In genomic region chr13:21671793-21672680, GRCh38 we compare ENCODE assay signal across 8 cellular contexts. TPM values are rescaled to one million over a fixed set of nuclear protein-coding genes. Genes with fewer than 3 reads are reported as not detected.
DNase-seq lines count a peak whose midpoint lies in the region; ATAC-seq and TF ChIP-seq lines count a peak whose summit lies in the region.

No MANE protein-coding gene starts in this region.

- H3K4me1 Mint-ChIP-seq in IgD-negative memory B cell (peaks cover 22 to 31% (median 22%) of the 10 kb centered on the region in 3 donors), neural progenitor cell (peaks cover 41% of the 10 kb centered on the region)

- no peak for ATAC-seq in GM21825 (IDR thresholded peaks at IDR 0.05; ENCODE audit: unreplicated experiment)
- no peak for ATAC-seq in omental fat pad (ENCODE audit: low FRiP score)

- H3K27ac Mint-ChIP-seq in IgD-negative memory B cell (peak overlapping the region in 2 of 3 donors; percentile 51 to 76), neural progenitor cell (no peak overlapping the region)

- no peaks in the 10 kb centered on the region for H3K36me3 ChIP-seq in neural progenitor cell

- H3F3A ChIP-seq in neural progenitor cell (ENCODE audit: low read depth): peaks cover 45% of the 10 kb centered on the region

- H3K4me1 ChIP-seq in neural progenitor cell: peaks cover 29% of the 10 kb centered on the region

- H2AFZ ChIP-seq in neural progenitor cell (replicated peaks): no peak overlapping the region

- H3K9me3 ChIP-seq in neural progenitor cell (ENCODE audit: low read depth): no peaks in the 10 kb centered on the region

- H3K27ac ChIP-seq in neural progenitor cell: no peak overlapping the region

- no peak overlapping the region for H3K9ac ChIP-seq in neural progenitor cell

- DNase-seq in DMS53 treated with DMSO at 0.1 percent for 48 hours (lab: John Stamatoyannopoulos, UW; ENCODE audit: unreplicated experiment): peak; percentile 65
- DNase-seq in cerebellum (ENCODE audit: low spot score): peak; percentile 41
- DNase-seq in neural progenitor cell (ENCODE audit: low spot score): peak; percentile 18
- DNase-seq in HUDEP-2 (lab: John Stamatoyannopoulos, UW; ENCODE audit: unreplicated experiment in 76 of 76): no peak
- DNase-seq in mucosa of gallbladder (ENCODE audit: low spot score): no peak
- DNase-seq in omental fat pad (ENCODE audit: low spot score): no peak

- H3K36me3 Mint-ChIP-seq in IgD-negative memory B cell (peaks cover 3% of the 10 kb centered on the region), neural progenitor cell (no peaks in the 10 kb centered on the region)

- TF ChIP-seq CTCF in neural progenitor cell (IDR thresholded peaks at IDR 0.05): no peak
- TF ChIP-seq CTCF in omental fat pad (IDR thresholded peaks at IDR 0.05): no peak

- H3K9me3 Mint-ChIP-seq in IgD-negative memory B cell: no peaks in the 10 kb centered on the region
- no peaks in the 10 kb centered on the region for H3K9me3 Mint-ChIP-seq in neural progenitor cell

- H3K4me2 ChIP-seq in neural progenitor cell: peak overlapping the region; percentile 86

- peaks cover 76% of the 10 kb centered on the region for H3K27me3 ChIP-seq in neural progenitor cell

- peaks cover 28% of the 10 kb centered on the region for H4K20me1 ChIP-seq in neural progenitor cell (ENCODE audit: low read depth)

- no peaks in the 10 kb centered on the region for H3K79me2 ChIP-seq in neural progenitor cell (ENCODE audit: low read depth)

- H3K4me3 Mint-ChIP-seq in IgD-negative memory B cell: peak overlapping the region; percentile 85 to 99 (median 96)
- peak overlapping the region; percentile 95 for H3K4me3 Mint-ChIP-seq in neural progenitor cell

- peak overlapping the region; percentile 88 for H3K4me3 ChIP-seq in neural progenitor cell

- H3K27me3 Mint-ChIP-seq in IgD-negative memory B cell: peaks cover 46% of the 10 kb centered on the region
- H3K27me3 Mint-ChIP-seq in neural progenitor cell (ENCODE audit: insufficient read depth, low read depth): peaks cover 36% of the 10 kb centered on the region

RNA-seq across cellular contexts. Expression of gene FGF9, which starts 1.2 kb away (rescaled TPM):
- 3.6 TPM for polyA plus RNA-seq in IgD-negative memory B cell
- total RNA-seq in cerebellum: 21.1 TPM
- 2.1 and 2.4 TPM in 2 replicates for total RNA-seq in neural progenitor cell (ENCODE audit: low replicate concordance)
- total RNA-seq in mucosa of gallbladder: 1.5 TPM
- 1 to 10 TPM in 2 of 4 donors, under 1 TPM in 2; 0.16 to 5.3 (median 1.6) TPM for total RNA-seq in omental fat pad

Comparison
In these comparisons a context has a peak if more than half of its experiments do, and no peak if none do; other contexts are left out.
1. DNase-seq: peak in DMS53 treated with DMSO at 0.1 percent for 48 hours (single experiment), cerebellum (single experiment) and neural progenitor cell (single experiment); none in HUDEP-2 (0 of 76), mucosa of gallbladder (single experiment) and omental fat pad (single experiment).